Comparison of ENCODE assay signal across 14 cellular contexts in genomic region chr15:68517285-68517711, GRCh38.
A peak's percentile ranks its signal among the peaks of the same experiment; 100 is the strongest.
DNase-seq lines count a peak whose midpoint lies in the region; ATAC-seq and TF ChIP-seq lines count a peak whose summit lies in the region.
"Had no signal": no experiment of that assay in that cellular context is flagged by ENCODE, and none has a peak within 500 bp of the region (broad histone marks: within the 10 kb centered on the region; RNA-seq: fewer than 3 reads in every experiment).

No MANE protein-coding gene starts in this region.

- WGBS in gastroesophageal sphincter (ENCODE audit: low coverage in 1 of 2), 2 donors = 9% methylated on average over 5 of the region's 5 CpGs; no CpG with 5 or more reads in 1 of the 2 donors
- 16 to 19% (median 19%) methylated on average over 5 of the region's 5 CpGs for WGBS in ovary, 3 donors

- in situ Hi-C loops in Panc1 (cut with HindIII; ENCODE audit: low pct_unique_long_range_greater_than_20kb, low sequenced_read_pairs) = no loop called here

- ATAC-seq in Panc1 = peak; percentile 51; the same call in 1 of the 2 replicates
- peak; percentile 81 for ATAC-seq in gastroesophageal sphincter

- BruUV-seq in Panc1 (replicated peaks; lab: Mats Ljungman, UMichigan) = no TSS peak

- H3K9me3 ChIP-seq in Panc1 (ENCODE audit: control insufficient read depth, insufficient read depth, low read depth, low read length) (no peaks in the 10 kb centered on the region; the same call in 1 of the 2 replicates), gastroesophageal sphincter (no peaks in the 10 kb centered on the region), ovary (no peaks in the 10 kb centered on the region)
- H3K9me3 ChIP-seq: tibial nerve had no signal

- peaks cover 16% of the 10 kb centered on the region; the same call in 1 of the 2 replicates for H3K27me3 ChIP-seq in Panc1 (ENCODE audit: control insufficient read depth, insufficient read depth, low read length)
- no peaks in the 10 kb centered on the region for H3K27me3 ChIP-seq in gastroesophageal sphincter
- no peaks in the 10 kb centered on the region for H3K27me3 ChIP-seq in ovary
- H3K27me3 ChIP-seq: tibial nerve had no signal

- H3K27ac ChIP-seq in Panc1 (ENCODE audit: low read length) = no peak overlapping the region
- H3K27ac ChIP-seq in gastroesophageal sphincter = peak overlapping the region in 3 of 4 donors; percentile 25 to 61 (median 56)
- H3K27ac ChIP-seq in ovary = peak overlapping the region; percentile 3 to 63
- H3K27ac ChIP-seq: WERI-Rb-1 had no signal

- intact Hi-C loops in Panc1 (cut with micrococcal nuclease; ENCODE audit: unreplicated experiment) (no loop called here), ovary (cut with DNase I) (no loop called here)

- TF ChIP-seq CTCF in AG04449 (IDR thresholded peaks at IDR 0.05; ENCODE audit: insufficient read depth, low read length, missing control alignments) = peak; percentile 55
- TF ChIP-seq CTCF in Panc1 (IDR thresholded peaks at IDR 0.05) = no peak
- TF ChIP-seq CTCF in gastroesophageal sphincter (IDR thresholded peaks at IDR 0.05) = peak in 3 of 4 experiments; percentile 37 to 57 (median 49)
- TF ChIP-seq CTCF in ovary (IDR thresholded peaks at IDR 0.05) = peak in 2 of 3 donors; percentile 12 to 15

- TF ChIP-seq POLR2A in gastroesophageal sphincter (IDR thresholded peaks at IDR 0.05) (no peak), ovary (IDR thresholded peaks at IDR 0.05) (no peak)

- TF ChIP-seq EP300 in gastroesophageal sphincter (IDR thresholded peaks at IDR 0.05) (no peak), ovary (IDR thresholded peaks at IDR 0.05) (no peak)

- H3K4me3 ChIP-seq in AG04449 (ENCODE audit: low read depth, low read length) = no peak overlapping the region
- H3K4me3 ChIP-seq in Panc1 (ENCODE audit: low read depth in 2 of 2, low read length in 2 of 2) = no peak overlapping the region
- H3K4me3 ChIP-seq in gastroesophageal sphincter = no peak overlapping the region
- H3K4me3 ChIP-seq in ovary = no peak overlapping the region
- H3K4me3 ChIP-seq: tibial nerve had no signal

- DNase-seq in AG04449 (ENCODE audit: low read depth, low spot score) = no peak
- DNase-seq in Panc1 (ENCODE audit: low read depth, low spot score) = no peak
- DNase-seq in ovary = no peak
- DNase-seq in activated CD4-positive, alpha-beta T cell treated with anti-CD3 and anti-CD28 coated beads, Interleukin-2, amount 50 U/mL, for 1 hour = no peak
- DNase-seq in T-helper 9 cell = no peak
- DNase-seq in NCI-H510A treated with DMSO at 0.1 percent for 48 hours (lab: John Stamatoyannopoulos, UW) = no peak
- no peak for DNase-seq in NCI-H82 (lab: John Stamatoyannopoulos, UW)
- DNase-seq: activated T-cell treated with anti-CD3 and anti-CD28 coated beads, Interleukin-2, amount 50 U/mL, for 1 hour; DMS79; NCI-H526 treated with DMSO at 0.1 percent for 48 hours; SHP77 treated with DMSO at 0.1 percent for 48 hours; WERI-Rb-1 had no signal

- POLR2A ChIA-PET in AG04449 (lab: Yijun Ruan, JAX) (interaction anchor here (0.6 to 1.2 kb wide), 2 partner anchors 326 to 408 kb away, joined by 3 to 4 read pairs; no protein-coding TSS in a partner anchor), Panc1 (lab: Charles Lee) (no interaction called here)

- no peaks in the 10 kb centered on the region for H3K36me3 ChIP-seq in Panc1 (ENCODE audit: control insufficient read depth, insufficient read depth, low read length)
- H3K36me3 ChIP-seq in gastroesophageal sphincter = no peaks in the 10 kb centered on the region
- H3K36me3 ChIP-seq in ovary = no peaks in the 10 kb centered on the region
- H3K36me3 ChIP-seq: tibial nerve, WERI-Rb-1 had no signal

- no peaks in the 10 kb centered on the region for H3K4me1 ChIP-seq in Panc1 (ENCODE audit: control insufficient read depth, insufficient read depth, low read length)
- H3K4me1 ChIP-seq in gastroesophageal sphincter = peaks cover 6 to 27% (median 9%) of the 10 kb centered on the region in 3 donors
- H3K4me1 ChIP-seq in ovary (ENCODE audit: insufficient read depth) = peaks cover 11% of the 10 kb centered on the region

- CTCF ChIA-PET in AG04449 (lab: Yijun Ruan, JAX) (interaction anchor here (1.4 to 2.5 kb wide), 2 partner anchors 12 to 211 kb away, joined by 3 to 8 read pairs; no protein-coding TSS in a partner anchor), Panc1 (lab: Charles Lee) (no interaction called here)
